1 cellular context compared by ENCODE assay signal in the genomic region with DNA sequence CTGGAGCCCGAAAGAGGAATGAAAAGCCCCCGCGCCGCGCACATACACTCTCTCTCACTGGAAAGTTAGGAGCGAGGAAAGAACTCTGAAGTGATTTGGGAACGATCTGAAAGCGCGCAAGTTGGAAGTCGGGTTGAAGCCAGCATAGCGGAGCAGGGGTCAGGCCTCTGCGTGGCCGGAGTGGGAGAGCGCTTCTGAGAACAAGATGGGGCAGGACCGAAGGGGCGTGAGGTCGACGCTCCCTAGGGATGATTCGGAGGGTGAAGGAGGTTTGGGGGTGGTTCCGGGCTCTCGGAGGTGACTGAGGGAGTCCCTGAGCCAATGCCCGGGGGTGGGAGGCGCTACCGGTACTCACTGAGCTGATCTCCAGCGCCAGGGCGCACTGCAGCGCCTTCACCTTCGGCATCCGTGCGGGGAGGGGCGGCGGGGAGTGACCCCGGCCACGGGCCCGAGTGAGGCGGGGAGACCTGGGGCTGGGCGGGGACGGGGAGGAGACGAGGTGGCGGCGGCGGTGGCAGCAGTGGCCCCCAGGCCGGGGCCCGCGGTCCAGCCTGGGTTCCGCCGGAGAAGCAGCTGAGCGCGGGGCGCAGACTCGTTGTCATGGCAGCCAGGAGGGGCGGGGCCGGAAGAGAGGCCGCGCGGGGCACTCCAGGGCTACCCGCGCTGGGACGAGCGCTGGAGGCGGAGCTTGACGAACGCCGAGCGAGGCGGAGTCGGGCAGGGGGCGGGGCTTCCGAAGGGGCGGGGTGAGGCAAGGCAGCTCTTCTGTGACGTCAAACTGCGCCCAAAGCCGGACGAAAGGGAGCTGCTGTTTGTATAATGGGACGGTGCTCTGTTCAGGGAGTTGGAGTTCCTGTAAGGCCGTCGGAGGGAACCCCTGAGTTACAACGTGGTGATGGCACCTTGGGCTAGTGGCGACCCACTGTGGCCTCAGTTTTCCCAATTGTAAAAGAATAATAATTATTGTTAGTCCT.
A peak's percentile ranks its signal among the peaks of the same experiment; 100 is the strongest.
TF ChIP-seq lines count a peak whose summit lies in the region.

A gene (minus strand): TSS at position 602 of the 974 bp plus-strand sequence. CDS start 196 bp downstream, at position 406.

TF ChIP-seq in HEK293, 187 proteins besides CTCF, POLR2A, EP300 and RAD21 (continued from another document and continues in another):
- TF ChIP-seq, protein P1, sequence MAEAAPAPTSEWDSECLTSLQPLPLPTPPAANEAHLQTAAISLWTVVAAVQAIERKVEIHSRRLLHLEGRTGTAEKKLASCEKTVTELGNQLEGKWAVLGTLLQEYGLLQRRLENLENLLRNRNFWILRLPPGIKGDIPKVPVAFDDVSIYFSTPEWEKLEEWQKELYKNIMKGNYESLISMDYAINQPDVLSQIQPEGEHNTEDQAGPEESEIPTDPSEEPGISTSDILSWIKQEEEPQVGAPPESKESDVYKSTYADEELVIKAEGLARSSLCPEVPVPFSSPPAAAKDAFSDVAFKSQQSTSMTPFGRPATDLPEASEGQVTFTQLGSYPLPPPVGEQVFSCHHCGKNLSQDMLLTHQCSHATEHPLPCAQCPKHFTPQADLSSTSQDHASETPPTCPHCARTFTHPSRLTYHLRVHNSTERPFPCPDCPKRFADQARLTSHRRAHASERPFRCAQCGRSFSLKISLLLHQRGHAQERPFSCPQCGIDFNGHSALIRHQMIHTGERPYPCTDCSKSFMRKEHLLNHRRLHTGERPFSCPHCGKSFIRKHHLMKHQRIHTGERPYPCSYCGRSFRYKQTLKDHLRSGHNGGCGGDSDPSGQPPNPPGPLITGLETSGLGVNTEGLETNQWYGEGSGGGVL (tag by site-specific recombination; IDR thresholded peaks at IDR 0.05): peak; percentile 60
- TF ChIP-seq BCL11B (tag by site-specific recombination; IDR thresholded peaks at IDR 0.05; ENCODE audit: low read depth): no peak
- TF ChIP-seq WT1 (tag by site-specific recombination; IDR thresholded peaks at IDR 0.05): no peak
- no peak for TF ChIP-seq TRIM28 (IDR thresholded peaks at IDR 0.05; ENCODE audit: borderline replicate concordance, low read length)
- no peak for TF ChIP-seq ZNF768 (tag by site-specific recombination; IDR thresholded peaks at IDR 0.05)
- no peak for TF ChIP-seq ZNF549 (tag by site-specific recombination; IDR thresholded peaks at IDR 0.05)
- TF ChIP-seq SCRT2 (tag by site-specific recombination; IDR thresholded peaks at IDR 0.05): no peak
- TF ChIP-seq ZNF660 (tag by site-specific recombination; IDR thresholded peaks at IDR 0.05): 0 out of 2 replicates have a peak, but pooled peaks have one; percentile 40
- TF ChIP-seq ZNF76 (tag by site-specific recombination; IDR thresholded peaks at IDR 0.05; ENCODE audit: borderline replicate concordance, low read depth): peak; percentile 17; the same call in 1 of the 2 replicates
- peak; percentile 72 for TF ChIP-seq ZFHX2 (tag by site-specific recombination; conservative IDR thresholded peaks at IDR 0.05)
- TF ChIP-seq, protein P2, sequence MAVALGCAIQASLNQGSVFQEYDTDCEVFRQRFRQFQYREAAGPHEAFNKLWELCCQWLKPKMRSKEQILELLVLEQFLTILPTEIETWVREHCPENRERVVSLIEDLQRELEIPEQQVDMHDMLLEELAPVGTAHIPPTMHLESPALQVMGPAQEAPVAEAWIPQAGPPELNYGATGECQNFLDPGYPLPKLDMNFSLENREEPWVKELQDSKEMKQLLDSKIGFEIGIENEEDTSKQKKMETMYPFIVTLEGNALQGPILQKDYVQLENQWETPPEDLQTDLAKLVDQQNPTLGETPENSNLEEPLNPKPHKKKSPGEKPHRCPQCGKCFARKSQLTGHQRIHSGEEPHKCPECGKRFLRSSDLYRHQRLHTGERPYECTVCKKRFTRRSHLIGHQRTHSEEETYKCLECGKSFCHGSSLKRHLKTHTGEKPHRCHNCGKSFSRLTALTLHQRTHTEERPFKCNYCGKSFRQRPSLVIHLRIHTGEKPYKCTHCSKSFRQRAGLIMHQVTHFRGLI (tag by site-specific recombination; IDR thresholded peaks at IDR 0.05): no peak
- TF ChIP-seq, protein P3, sequence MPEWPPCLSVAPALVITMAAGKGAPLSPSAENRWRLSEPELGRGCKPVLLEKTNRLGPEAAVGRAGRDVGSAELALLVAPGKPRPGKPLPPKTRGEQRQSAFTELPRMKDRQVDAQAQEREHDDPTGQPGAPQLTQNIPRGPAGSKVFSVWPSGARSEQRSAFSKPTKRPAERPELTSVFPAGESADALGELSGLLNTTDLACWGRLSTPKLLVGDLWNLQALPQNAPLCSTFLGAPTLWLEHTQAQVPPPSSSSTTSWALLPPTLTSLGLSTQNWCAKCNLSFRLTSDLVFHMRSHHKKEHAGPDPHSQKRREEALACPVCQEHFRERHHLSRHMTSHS (tag by site-specific recombination; IDR thresholded peaks at IDR 0.05): no peak
- TF ChIP-seq, protein P4, sequence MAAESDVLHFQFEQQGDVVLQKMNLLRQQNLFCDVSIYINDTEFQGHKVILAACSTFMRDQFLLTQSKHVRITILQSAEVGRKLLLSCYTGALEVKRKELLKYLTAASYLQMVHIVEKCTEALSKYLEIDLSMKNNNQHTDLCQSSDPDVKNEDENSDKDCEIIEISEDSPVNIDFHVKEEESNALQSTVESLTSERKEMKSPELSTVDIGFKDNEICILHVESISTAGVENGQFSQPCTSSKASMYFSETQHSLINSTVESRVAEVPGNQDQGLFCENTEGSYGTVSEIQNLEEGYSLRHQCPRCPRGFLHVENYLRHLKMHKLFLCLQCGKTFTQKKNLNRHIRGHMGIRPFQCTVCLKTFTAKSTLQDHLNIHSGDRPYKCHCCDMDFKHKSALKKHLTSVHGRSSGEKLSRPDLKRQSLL (tag by site-specific recombination; IDR thresholded peaks at IDR 0.05): peak; percentile 87
- peak; percentile 83 for TF ChIP-seq GLIS2 (tag by site-specific recombination; IDR thresholded peaks at IDR 0.05)
- TF ChIP-seq, protein P5, sequence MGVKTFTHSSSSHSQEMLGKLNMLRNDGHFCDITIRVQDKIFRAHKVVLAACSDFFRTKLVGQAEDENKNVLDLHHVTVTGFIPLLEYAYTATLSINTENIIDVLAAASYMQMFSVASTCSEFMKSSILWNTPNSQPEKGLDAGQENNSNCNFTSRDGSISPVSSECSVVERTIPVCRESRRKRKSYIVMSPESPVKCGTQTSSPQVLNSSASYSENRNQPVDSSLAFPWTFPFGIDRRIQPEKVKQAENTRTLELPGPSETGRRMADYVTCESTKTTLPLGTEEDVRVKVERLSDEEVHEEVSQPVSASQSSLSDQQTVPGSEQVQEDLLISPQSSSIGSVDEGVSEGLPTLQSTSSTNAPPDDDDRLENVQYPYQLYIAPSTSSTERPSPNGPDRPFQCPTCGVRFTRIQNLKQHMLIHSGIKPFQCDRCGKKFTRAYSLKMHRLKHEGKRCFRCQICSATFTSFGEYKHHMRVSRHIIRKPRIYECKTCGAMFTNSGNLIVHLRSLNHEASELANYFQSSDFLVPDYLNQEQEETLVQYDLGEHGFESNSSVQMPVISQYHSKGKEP (tag by site-specific recombination; IDR thresholded peaks at IDR 0.05): no peak
- TF ChIP-seq ZNF521 (tag by site-specific recombination; IDR thresholded peaks at IDR 0.05): no peak
- TF ChIP-seq ZNF792 (tag by site-specific recombination; IDR thresholded peaks at IDR 0.05): no peak
- no peak for TF ChIP-seq ZFP37 (tag by site-specific recombination; IDR thresholded peaks at IDR 0.05)
- no peak for TF ChIP-seq ZNF248 (tag by site-specific recombination; IDR thresholded peaks at IDR 0.05)
- TF ChIP-seq EGR2 (tag by site-specific recombination; IDR thresholded peaks at IDR 0.05; ENCODE audit: low read depth): peak; percentile 73; the same call in 1 of the 2 replicates
- TF ChIP-seq SP3 (tag by site-specific recombination; IDR thresholded peaks at IDR 0.05): peak; percentile 81
- TF ChIP-seq ZNF426 (tag by site-specific recombination; IDR thresholded peaks at IDR 0.05): no peak
- TF ChIP-seq, protein P6, sequence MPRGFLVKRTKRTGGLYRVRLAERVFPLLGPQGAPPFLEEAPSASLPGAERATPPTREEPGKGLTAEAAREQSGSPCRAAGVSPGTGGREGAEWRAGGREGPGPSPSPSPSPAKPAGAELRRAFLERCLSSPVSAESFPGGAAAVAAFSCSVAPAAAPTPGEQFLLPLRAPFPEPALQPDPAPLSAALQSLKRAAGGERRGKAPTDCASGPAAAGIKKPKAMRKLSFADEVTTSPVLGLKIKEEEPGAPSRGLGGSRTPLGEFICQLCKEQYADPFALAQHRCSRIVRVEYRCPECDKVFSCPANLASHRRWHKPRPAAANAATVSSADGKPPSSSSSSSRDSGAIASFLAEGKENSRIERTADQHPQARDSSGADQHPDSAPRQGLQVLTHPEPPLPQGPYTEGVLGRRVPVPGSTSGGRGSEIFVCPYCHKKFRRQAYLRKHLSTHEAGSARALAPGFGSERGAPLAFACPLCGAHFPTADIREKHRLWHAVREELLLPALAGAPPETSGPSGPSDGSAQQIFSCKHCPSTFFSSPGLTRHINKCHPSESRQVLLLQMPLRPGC (tag by site-specific recombination; IDR thresholded peaks at IDR 0.05): 0 out of 2 replicates have a peak, but pooled peaks have one; percentile 30
- no peak for TF ChIP-seq ZNF175 (tag by site-specific recombination; IDR thresholded peaks at IDR 0.05)
- no peak for TF ChIP-seq ZNF366 (tag by site-specific recombination; conservative IDR thresholded peaks at IDR 0.05)
- peak; percentile 77; the same call in 1 of the 2 replicates for TF ChIP-seq PRDM1 (tag by site-specific recombination; IDR thresholded peaks at IDR 0.05)
- no peak for TF ChIP-seq ZNF202 (tag by site-specific recombination; IDR thresholded peaks at IDR 0.05; ENCODE audit: borderline replicate concordance)
- TF ChIP-seq, protein P7, sequence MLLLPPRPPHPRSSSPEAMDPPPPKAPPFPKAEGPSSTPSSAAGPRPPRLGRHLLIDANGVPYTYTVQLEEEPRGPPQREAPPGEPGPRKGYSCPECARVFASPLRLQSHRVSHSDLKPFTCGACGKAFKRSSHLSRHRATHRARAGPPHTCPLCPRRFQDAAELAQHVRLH (tag by site-specific recombination; IDR thresholded peaks at IDR 0.05): no peak
- TF ChIP-seq ZNF157 (tag by site-specific recombination; IDR thresholded peaks at IDR 0.05): no peak
- TF ChIP-seq, protein P8, sequence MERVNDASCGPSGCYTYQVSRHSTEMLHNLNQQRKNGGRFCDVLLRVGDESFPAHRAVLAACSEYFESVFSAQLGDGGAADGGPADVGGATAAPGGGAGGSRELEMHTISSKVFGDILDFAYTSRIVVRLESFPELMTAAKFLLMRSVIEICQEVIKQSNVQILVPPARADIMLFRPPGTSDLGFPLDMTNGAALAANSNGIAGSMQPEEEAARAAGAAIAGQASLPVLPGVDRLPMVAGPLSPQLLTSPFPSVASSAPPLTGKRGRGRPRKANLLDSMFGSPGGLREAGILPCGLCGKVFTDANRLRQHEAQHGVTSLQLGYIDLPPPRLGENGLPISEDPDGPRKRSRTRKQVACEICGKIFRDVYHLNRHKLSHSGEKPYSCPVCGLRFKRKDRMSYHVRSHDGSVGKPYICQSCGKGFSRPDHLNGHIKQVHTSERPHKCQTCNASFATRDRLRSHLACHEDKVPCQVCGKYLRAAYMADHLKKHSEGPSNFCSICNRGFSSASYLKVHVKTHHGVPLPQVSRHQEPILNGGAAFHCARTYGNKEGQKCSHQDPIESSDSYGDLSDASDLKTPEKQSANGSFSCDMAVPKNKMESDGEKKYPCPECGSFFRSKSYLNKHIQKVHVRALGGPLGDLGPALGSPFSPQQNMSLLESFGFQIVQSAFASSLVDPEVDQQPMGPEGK (tag by site-specific recombination; IDR thresholded peaks at IDR 0.05): peak; percentile 65; the same call in 1 of the 2 replicates
- TF ChIP-seq KLF16 (tag by site-specific recombination; IDR thresholded peaks at IDR 0.05): peak; percentile 57; the same call in 1 of the 2 replicates
- no peak for TF ChIP-seq SETDB1 (IDR thresholded peaks at IDR 0.05; ENCODE audit: insufficient read length, low read length)
- no peak for TF ChIP-seq ZNF558 (tag by site-specific recombination; IDR thresholded peaks at IDR 0.05)
- TF ChIP-seq, protein P9, sequence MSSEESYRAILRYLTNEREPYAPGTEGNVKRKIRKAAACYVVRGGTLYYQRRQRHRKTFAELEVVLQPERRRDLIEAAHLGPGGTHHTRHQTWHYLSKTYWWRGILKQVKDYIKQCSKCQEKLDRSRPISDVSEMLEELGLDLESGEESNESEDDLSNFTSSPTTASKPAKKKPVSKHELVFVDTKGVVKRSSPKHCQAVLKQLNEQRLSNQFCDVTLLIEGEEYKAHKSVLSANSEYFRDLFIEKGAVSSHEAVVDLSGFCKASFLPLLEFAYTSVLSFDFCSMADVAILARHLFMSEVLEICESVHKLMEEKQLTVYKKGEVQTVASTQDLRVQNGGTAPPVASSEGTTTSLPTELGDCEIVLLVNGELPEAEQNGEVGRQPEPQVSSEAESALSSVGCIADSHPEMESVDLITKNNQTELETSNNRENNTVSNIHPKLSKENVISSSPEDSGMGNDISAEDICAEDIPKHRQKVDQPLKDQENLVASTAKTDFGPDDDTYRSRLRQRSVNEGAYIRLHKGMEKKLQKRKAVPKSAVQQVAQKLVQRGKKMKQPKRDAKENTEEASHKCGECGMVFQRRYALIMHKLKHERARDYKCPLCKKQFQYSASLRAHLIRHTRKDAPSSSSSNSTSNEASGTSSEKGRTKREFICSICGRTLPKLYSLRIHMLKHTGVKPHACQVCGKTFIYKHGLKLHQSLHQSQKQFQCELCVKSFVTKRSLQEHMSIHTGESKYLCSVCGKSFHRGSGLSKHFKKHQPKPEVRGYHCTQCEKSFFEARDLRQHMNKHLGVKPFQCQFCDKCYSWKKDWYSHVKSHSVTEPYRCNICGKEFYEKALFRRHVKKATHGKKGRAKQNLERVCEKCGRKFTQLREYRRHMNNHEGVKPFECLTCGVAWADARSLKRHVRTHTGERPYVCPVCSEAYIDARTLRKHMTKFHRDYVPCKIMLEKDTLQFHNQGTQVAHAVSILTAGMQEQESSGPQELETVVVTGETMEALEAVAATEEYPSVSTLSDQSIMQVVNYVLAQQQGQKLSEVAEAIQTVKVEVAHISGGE (tag by site-specific recombination; conservative IDR thresholded peaks at IDR 0.05; ENCODE audit: low read depth): 0 out of 2 replicates have a peak, but pooled peaks have one; percentile 35
- no peak for TF ChIP-seq ZNF433 (tag by site-specific recombination; IDR thresholded peaks at IDR 0.05; ENCODE audit: low read depth)
- peak; percentile 38; the same call in 1 of the 2 replicates for TF ChIP-seq OSR2 (tag by site-specific recombination; IDR thresholded peaks at IDR 0.05)
- peak; percentile 69 for TF ChIP-seq ZNF341 (tag by site-specific recombination; IDR thresholded peaks at IDR 0.05; ENCODE audit: low read depth)
- no peak for TF ChIP-seq MYNN (tag by site-specific recombination; IDR thresholded peaks at IDR 0.05; ENCODE audit: borderline replicate concordance)
- no peak for TF ChIP-seq ZNF112 (tag by site-specific recombination; IDR thresholded peaks at IDR 0.05)
- TF ChIP-seq ZNF2 (tag by site-specific recombination; IDR thresholded peaks at IDR 0.05): peak; percentile 28; the same call in 1 of the 2 replicates
- TF ChIP-seq SP2 (tag by site-specific recombination; IDR thresholded peaks at IDR 0.05): peak; percentile 74
